In genomic region chr3:67419779-67420178, GRCh38 we compare ENCODE assay signal across 6 cellular contexts.
"Had no signal": no experiment of that assay in that cellular context is flagged by ENCODE, and none has a peak within 500 bp of the region (broad histone marks: within the 10 kb centered on the region; RNA-seq: fewer than 3 reads in every experiment).

No MANE protein-coding gene starts in this region.

- FAIRE-seq: HepG2, HTR-8/SVneo had no signal

- DNase-seq: IMR-90, KBM-7, KG1 had no signal

- H3K27ac ChIP-seq: HL-60 had no signal

- ATAC-seq: HepG2 had no signal
